ENCODE assay signal across 1 cellular context in genomic region chr4:87422104-87423052, GRCh38.
TF ChIP-seq lines count a peak whose summit lies in the region.

TSS of gene NUDT9 (plus strand) at chr4:87422573. CDS start at chr4:87422906, 333 bp downstream.

TF ChIP-seq in HEK293, 187 proteins besides CTCF, POLR2A, EP300 and RAD21 (continued from another document and continues in another):
- TF ChIP-seq KLF17 (tag by site-specific recombination; IDR thresholded peaks at IDR 0.05) (no peak), SETDB1 (IDR thresholded peaks at IDR 0.05; ENCODE audit: insufficient read length, low read length) (peak; percentile 68), AEBP2 (tag by site-specific recombination; IDR thresholded peaks at IDR 0.05; ENCODE audit: borderline replicate concordance) (no peak), ZNF23 (tag by site-specific recombination; IDR thresholded peaks at IDR 0.05; ENCODE audit: borderline replicate concordance) (no peak), ZNF837 (tag by site-specific recombination; IDR thresholded peaks at IDR 0.05) (no peak), PRDM6 (tag by site-specific recombination; IDR thresholded peaks at IDR 0.05) (peak; percentile 48; the same call in 1 of the 2 replicates), ZNF501 (tag by site-specific recombination; IDR thresholded peaks at IDR 0.05) (peak; percentile 50), ZNF530 (tag by site-specific recombination; IDR thresholded peaks at IDR 0.05; ENCODE audit: low read depth) (no peak), ZNF513 (tag by site-specific recombination; IDR thresholded peaks at IDR 0.05) (no peak), ZNF133 (tag by site-specific recombination; IDR thresholded peaks at IDR 0.05) (no peak), ZNF677 (tag by site-specific recombination; IDR thresholded peaks at IDR 0.05) (no peak), ZNF266 (tag by site-specific recombination; IDR thresholded peaks at IDR 0.05; ENCODE audit: low read depth) (no peak), ZFHX2 (tag by site-specific recombination; conservative IDR thresholded peaks at IDR 0.05) (peak; percentile 45; the same call in 1 of the 2 replicates), KLF1 (tag by site-specific recombination; IDR thresholded peaks at IDR 0.05) (no peak), INSM2 (tag by site-specific recombination; IDR thresholded peaks at IDR 0.05) (no peak), ZBTB7A (tag by site-specific recombination; IDR thresholded peaks at IDR 0.05; ENCODE audit: low read depth) (no peak), ATF2 (tag by site-specific recombination; IDR thresholded peaks at IDR 0.05; ENCODE audit: low read depth) (no peak), PRDM2 (tag by site-specific recombination; IDR thresholded peaks at IDR 0.05; ENCODE audit: borderline replicate concordance) (no peak), ZNF654 (tag by site-specific recombination; IDR thresholded peaks at IDR 0.05; ENCODE audit: low read depth) (no peak), ZBTB44 (tag by site-specific recombination; IDR thresholded peaks at IDR 0.05) (no peak), BCL6B (tag by site-specific recombination; IDR thresholded peaks at IDR 0.05) (no peak), RBAK (tag by site-specific recombination; IDR thresholded peaks at IDR 0.05) (no peak), GLIS1 (tag by site-specific recombination; IDR thresholded peaks at IDR 0.05) (peak; percentile 24; the same call in 1 of the 2 replicates), PATZ1 (tag by site-specific recombination; IDR thresholded peaks at IDR 0.05) (peak; percentile 53), ZNF645 (tag by site-specific recombination; IDR thresholded peaks at IDR 0.05) (no peak), TRIM28 (IDR thresholded peaks at IDR 0.05; ENCODE audit: borderline replicate concordance, low read length) (peak; percentile 96), ZSCAN16 (tag by site-specific recombination; IDR thresholded peaks at IDR 0.05) (no peak), ZNF140 (tag by site-specific recombination; IDR thresholded peaks at IDR 0.05) (no peak), ZNF175 (tag by site-specific recombination; IDR thresholded peaks at IDR 0.05) (no peak), ZNF311 (tag by site-specific recombination; IDR thresholded peaks at IDR 0.05; ENCODE audit: borderline replicate concordance) (no peak), ZNF488 (tag by site-specific recombination; IDR thresholded peaks at IDR 0.05) (no peak), ZNF169 (tag by site-specific recombination; IDR thresholded peaks at IDR 0.05) (no peak), KLF7 (tag by site-specific recombination; IDR thresholded peaks at IDR 0.05; ENCODE audit: borderline replicate concordance) (no peak)
